12 cellular contexts compared by ENCODE assay signal in genomic region chr11:79019277-79019676, GRCh38.
DNase-seq lines count a peak whose midpoint lies in the region; ATAC-seq and TF ChIP-seq lines count a peak whose summit lies in the region.
"Had no signal": no experiment of that assay in that cellular context is flagged by ENCODE, and none has a peak within 500 bp of the region (broad histone marks: within the 10 kb centered on the region; RNA-seq: fewer than 3 reads in every experiment).

No MANE protein-coding gene starts in this region.

- H3K9me3 Mint-ChIP-seq in HFFc6 = no peaks in the 10 kb centered on the region
- no peaks in the 10 kb centered on the region for H3K9me3 Mint-ChIP-seq in CD8-positive, alpha-beta T cell

- H3K4me1 Mint-ChIP-seq in HFFc6 (ENCODE audit: low read depth) = peaks cover 73% of the 10 kb centered on the region
- no peaks in the 10 kb centered on the region for H3K4me1 Mint-ChIP-seq in CD8-positive, alpha-beta T cell (ENCODE audit: low read depth)

- H2AK5ac ChIP-seq in mesenchymal stem cell (ENCODE audit: low read length, severe bottlenecking) = no peak overlapping the region

- POLR2A ChIA-PET in CD8-positive, alpha-beta T cell (lab: Charles Lee) = no interaction called here

- no peak overlapping the region for H4K8ac ChIP-seq in mesenchymal stem cell (ENCODE audit: low read length)

- H3K9ac ChIP-seq in mesenchymal stem cell (ENCODE audit: low read length) = peak overlapping the region; percentile 34
- H3K9ac ChIP-seq in smooth muscle cell (ENCODE audit: low read depth) = no peak overlapping the region
- H3K9ac ChIP-seq: BLaER1 had no signal

- H3K27me3 ChIP-seq in WERI-Rb-1 (ENCODE audit: insufficient read depth, low read depth, severe bottlenecking) (no peaks in the 10 kb centered on the region), mesenchymal stem cell (ENCODE audit: control insufficient read depth in 1 of 2, insufficient read depth in 1 of 2, low read length in 2 of 2) (peaks cover 0 to 22% of the 10 kb centered on the region in 2 experiments), smooth muscle cell (ENCODE audit: low read depth) (no peaks in the 10 kb centered on the region)
- H3K27me3 ChIP-seq in CD8-positive, alpha-beta T cell (ENCODE audit: insufficient read depth, low read length) = no peaks in the 10 kb centered on the region
- H3K27me3 ChIP-seq: BLaER1 had no signal

- CTCF ChIA-PET in CD8-positive, alpha-beta T cell (lab: Charles Lee) = no interaction called here

- DNase-seq in HFFc6 (no peak), WERI-Rb-1 (no peak), mesenchymal stem cell (no peak), smooth muscle cell (lab: John Stamatoyannopoulos, UW; ENCODE audit: unreplicated experiment) (no peak), islet precursor cell (no peak), cerebellar cortex (ENCODE audit: low spot score) (no peak)
- DNase-seq in CD8-positive, alpha-beta T cell = no peak
- DNase-seq: AML-193, DMS53, GF-D8 had no signal

- H3K4me2 ChIP-seq in mesenchymal stem cell (ENCODE audit: low read length, poor library complexity, severe bottlenecking) (no peak overlapping the region), smooth muscle cell (peak overlapping the region; percentile 42)
- H3K4me2 ChIP-seq: BLaER1 had no signal

- no peak overlapping the region for H2BK15ac ChIP-seq in mesenchymal stem cell (ENCODE audit: low read depth, poor library complexity, severe bottlenecking)

- H3K4ac ChIP-seq in mesenchymal stem cell (ENCODE audit: low read depth in 1 of 2, low read length in 2 of 2) = no peak overlapping the region

- intact Hi-C loops in CD8-positive, alpha-beta T cell (cut with DNase I, micrococcal nuclease) = no loop called here

- no peak for TF ChIP-seq CTCF in HFFc6 (IDR thresholded peaks at IDR 0.05)
- TF ChIP-seq CTCF in WERI-Rb-1 (IDR thresholded peaks at IDR 0.05; ENCODE audit: low read depth, low read length) = no peak
- TF ChIP-seq CTCF in smooth muscle cell (IDR thresholded peaks at IDR 0.05; ENCODE audit: borderline replicate concordance, insufficient read depth, poor library complexity, severe bottlenecking) = no peak
- no peak for TF ChIP-seq CTCF in CD8-positive, alpha-beta T cell (IDR thresholded peaks at IDR 0.05)

- no peaks in the 10 kb centered on the region for H4K20me1 ChIP-seq in smooth muscle cell (ENCODE audit: low read depth)
- H4K20me1 ChIP-seq: BLaER1 had no signal

- no peak overlapping the region for H2AFZ ChIP-seq in mesenchymal stem cell (ENCODE audit: low read depth, low read length)
- no peak overlapping the region for H2AFZ ChIP-seq in smooth muscle cell (ENCODE audit: low read depth)

- H3K4me3 Mint-ChIP-seq in HFFc6 = peak overlapping the region; percentile 48
- no peak overlapping the region for H3K4me3 Mint-ChIP-seq in CD8-positive, alpha-beta T cell

- H3K27me3 Mint-ChIP-seq in HFFc6 (ENCODE audit: insufficient read depth) = no peaks in the 10 kb centered on the region
- peaks cover 8% of the 10 kb centered on the region for H3K27me3 Mint-ChIP-seq in CD8-positive, alpha-beta T cell (ENCODE audit: low read depth)

- H3K4me1 ChIP-seq in mesenchymal stem cell (ENCODE audit: control insufficient read depth, insufficient read depth, low read depth, low read length) = no peaks in the 10 kb centered on the region
- peaks cover 4% of the 10 kb centered on the region for H3K4me1 ChIP-seq in smooth muscle cell (ENCODE audit: low read depth)
- no peaks in the 10 kb centered on the region for H3K4me1 ChIP-seq in CD8-positive, alpha-beta T cell (ENCODE audit: insufficient read depth, low read length)
- H3K4me1 ChIP-seq: BLaER1, HAP-1 had no signal

- H3K36me3 ChIP-seq in WERI-Rb-1 (no peaks in the 10 kb centered on the region), mesenchymal stem cell (ENCODE audit: control insufficient read depth in 1 of 2, insufficient read depth in 2 of 2, low read depth in 1 of 2, low read length in 2 of 2) (no peaks in the 10 kb centered on the region), smooth muscle cell (ENCODE audit: low read depth) (no peaks in the 10 kb centered on the region)
- H3K36me3 ChIP-seq in CD8-positive, alpha-beta T cell (ENCODE audit: insufficient read depth, low read length) = no peaks in the 10 kb centered on the region
- H3K36me3 ChIP-seq: HAP-1 had no signal

- H3K9me3 ChIP-seq in WERI-Rb-1 (ENCODE audit: severe bottlenecking) = no peaks in the 10 kb centered on the region
- no peaks in the 10 kb centered on the region for H3K9me3 ChIP-seq in mesenchymal stem cell (ENCODE audit: control insufficient read depth, low read length)
- no peaks in the 10 kb centered on the region for H3K9me3 ChIP-seq in smooth muscle cell (replicated peaks; ENCODE audit: low read depth)
- H3K9me3 ChIP-seq in CD8-positive, alpha-beta T cell (ENCODE audit: low read length) = no peaks in the 10 kb centered on the region
- H3K9me3 ChIP-seq: BLaER1, HAP-1 had no signal

- no peak overlapping the region for H3K14ac ChIP-seq in mesenchymal stem cell (ENCODE audit: low read length in 2 of 2)

- H3K4me3 ChIP-seq in WERI-Rb-1 (ENCODE audit: low read depth, low read length) (no peak overlapping the region), mesenchymal stem cell (ENCODE audit: insufficient read depth in 1 of 2, low read depth in 1 of 2, low read length in 2 of 2) (no peak overlapping the region), smooth muscle cell (no peak overlapping the region)
- no peak overlapping the region for H3K4me3 ChIP-seq in CD8-positive, alpha-beta T cell (ENCODE audit: low read depth, low read length)
- H3K4me3 ChIP-seq: BLaER1, HAP-1 had no signal

- H2BK120ac ChIP-seq in mesenchymal stem cell (ENCODE audit: low read depth, low read length) = no peak overlapping the region

- no peak overlapping the region for H2BK12ac ChIP-seq in mesenchymal stem cell (ENCODE audit: low read length in 2 of 2)

- H3K23ac ChIP-seq in mesenchymal stem cell (ENCODE audit: low read length in 2 of 2) = no peak overlapping the region

- no peaks in the 10 kb centered on the region for H3K79me2 ChIP-seq in smooth muscle cell (ENCODE audit: low read depth)

- no peak overlapping the region for H4K91ac ChIP-seq in mesenchymal stem cell (ENCODE audit: low read length)

- no peak for ATAC-seq in CD8-positive, alpha-beta T cell

- peak overlapping the region; percentile 50; the same call in 1 of the 2 replicates for H3K27ac ChIP-seq in WERI-Rb-1
- H3K27ac ChIP-seq in mesenchymal stem cell (ENCODE audit: low read length, poor library complexity, severe bottlenecking) = no peak overlapping the region
- no peak overlapping the region for H3K27ac ChIP-seq in smooth muscle cell (ENCODE audit: low read depth)
- no peak overlapping the region for H3K27ac ChIP-seq in CD8-positive, alpha-beta T cell (ENCODE audit: low read depth, low read length)
- H3K27ac ChIP-seq: BLaER1 had no signal

- H3K36me3 Mint-ChIP-seq in HFFc6 (ENCODE audit: low read depth) = peaks cover 8% of the 10 kb centered on the region
- no peaks in the 10 kb centered on the region for H3K36me3 Mint-ChIP-seq in CD8-positive, alpha-beta T cell

- H3K79me1 ChIP-seq in mesenchymal stem cell (replicated peaks; ENCODE audit: low read length, poor library complexity, severe bottlenecking) = no peaks in the 10 kb centered on the region

- no peak overlapping the region for H3K18ac ChIP-seq in mesenchymal stem cell (ENCODE audit: low read depth in 1 of 2, low read length in 2 of 2)

- H3F3A ChIP-seq in smooth muscle cell (ENCODE audit: low read depth) = no peaks in the 10 kb centered on the region

- peak overlapping the region; percentile 90 for H3K27ac Mint-ChIP-seq in HFFc6
- no peak overlapping the region for H3K27ac Mint-ChIP-seq in CD8-positive, alpha-beta T cell

- no peak overlapping the region for H2BK5ac ChIP-seq in mesenchymal stem cell (ENCODE audit: low read depth, low read length, poor library complexity, severe bottlenecking)
